Comparison of ENCODE assay signal across 1 cellular context in the genomic region with DNA sequence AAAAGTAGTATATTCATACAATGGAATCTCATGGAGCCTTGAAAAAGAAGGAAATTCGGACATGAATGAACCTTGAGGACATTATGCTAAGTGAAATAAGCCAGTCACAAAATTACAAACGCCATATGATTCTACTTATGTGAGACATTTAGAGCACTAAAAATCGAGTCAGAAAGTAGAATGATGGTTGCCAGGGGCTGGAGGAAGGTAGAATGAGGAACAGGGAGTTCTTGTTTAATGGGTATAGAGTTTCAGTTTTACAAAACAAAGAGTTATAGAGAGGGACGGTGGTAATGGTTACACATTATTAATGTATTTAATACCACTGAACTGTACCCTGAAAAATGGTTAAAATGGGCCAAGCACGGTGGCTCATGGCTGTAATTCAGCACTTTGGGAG.
TF ChIP-seq lines count a peak whose summit lies in the region.

No MANE protein-coding gene starts in this region.

TF ChIP-seq in GM12878, 131 proteins besides CTCF, POLR2A, EP300 and RAD21 (continued from another document and continues in another):
- TF ChIP-seq, protein P1, sequence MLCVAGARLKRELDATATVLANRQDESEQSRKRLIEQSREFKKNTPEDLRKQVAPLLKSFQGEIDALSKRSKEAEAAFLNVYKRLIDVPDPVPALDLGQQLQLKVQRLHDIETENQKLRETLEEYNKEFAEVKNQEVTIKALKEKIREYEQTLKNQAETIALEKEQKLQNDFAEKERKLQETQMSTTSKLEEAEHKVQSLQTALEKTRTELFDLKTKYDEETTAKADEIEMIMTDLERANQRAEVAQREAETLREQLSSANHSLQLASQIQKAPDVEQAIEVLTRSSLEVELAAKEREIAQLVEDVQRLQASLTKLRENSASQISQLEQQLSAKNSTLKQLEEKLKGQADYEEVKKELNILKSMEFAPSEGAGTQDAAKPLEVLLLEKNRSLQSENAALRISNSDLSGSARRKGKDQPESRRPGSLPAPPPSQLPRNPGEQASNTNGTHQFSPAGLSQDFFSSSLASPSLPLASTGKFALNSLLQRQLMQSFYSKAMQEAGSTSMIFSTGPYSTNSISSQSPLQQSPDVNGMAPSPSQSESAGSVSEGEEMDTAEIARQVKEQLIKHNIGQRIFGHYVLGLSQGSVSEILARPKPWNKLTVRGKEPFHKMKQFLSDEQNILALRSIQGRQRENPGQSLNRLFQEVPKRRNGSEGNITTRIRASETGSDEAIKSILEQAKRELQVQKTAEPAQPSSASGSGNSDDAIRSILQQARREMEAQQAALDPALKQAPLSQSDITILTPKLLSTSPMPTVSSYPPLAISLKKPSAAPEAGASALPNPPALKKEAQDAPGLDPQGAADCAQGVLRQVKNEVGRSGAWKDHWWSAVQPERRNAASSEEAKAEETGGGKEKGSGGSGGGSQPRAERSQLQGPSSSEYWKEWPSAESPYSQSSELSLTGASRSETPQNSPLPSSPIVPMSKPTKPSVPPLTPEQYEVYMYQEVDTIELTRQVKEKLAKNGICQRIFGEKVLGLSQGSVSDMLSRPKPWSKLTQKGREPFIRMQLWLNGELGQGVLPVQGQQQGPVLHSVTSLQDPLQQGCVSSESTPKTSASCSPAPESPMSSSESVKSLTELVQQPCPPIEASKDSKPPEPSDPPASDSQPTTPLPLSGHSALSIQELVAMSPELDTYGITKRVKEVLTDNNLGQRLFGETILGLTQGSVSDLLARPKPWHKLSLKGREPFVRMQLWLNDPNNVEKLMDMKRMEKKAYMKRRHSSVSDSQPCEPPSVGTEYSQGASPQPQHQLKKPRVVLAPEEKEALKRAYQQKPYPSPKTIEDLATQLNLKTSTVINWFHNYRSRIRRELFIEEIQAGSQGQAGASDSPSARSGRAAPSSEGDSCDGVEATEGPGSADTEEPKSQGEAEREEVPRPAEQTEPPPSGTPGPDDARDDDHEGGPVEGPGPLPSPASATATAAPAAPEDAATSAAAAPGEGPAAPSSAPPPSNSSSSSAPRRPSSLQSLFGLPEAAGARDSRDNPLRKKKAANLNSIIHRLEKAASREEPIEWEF (IDR thresholded peaks at IDR 0.05; ENCODE audit: insufficient replicate concordance, low read depth, low read length) = no peak
- no peak for TF ChIP-seq SREBF2 (IDR thresholded peaks at IDR 0.05; ENCODE audit: low read length)
- no peak for TF ChIP-seq NBN (IDR thresholded peaks at IDR 0.05)
- TF ChIP-seq HDGF (IDR thresholded peaks at IDR 0.05) = 0 out of 2 replicates have a peak, but pooled peaks have one; percentile 52
- TF ChIP-seq, protein P2, sequence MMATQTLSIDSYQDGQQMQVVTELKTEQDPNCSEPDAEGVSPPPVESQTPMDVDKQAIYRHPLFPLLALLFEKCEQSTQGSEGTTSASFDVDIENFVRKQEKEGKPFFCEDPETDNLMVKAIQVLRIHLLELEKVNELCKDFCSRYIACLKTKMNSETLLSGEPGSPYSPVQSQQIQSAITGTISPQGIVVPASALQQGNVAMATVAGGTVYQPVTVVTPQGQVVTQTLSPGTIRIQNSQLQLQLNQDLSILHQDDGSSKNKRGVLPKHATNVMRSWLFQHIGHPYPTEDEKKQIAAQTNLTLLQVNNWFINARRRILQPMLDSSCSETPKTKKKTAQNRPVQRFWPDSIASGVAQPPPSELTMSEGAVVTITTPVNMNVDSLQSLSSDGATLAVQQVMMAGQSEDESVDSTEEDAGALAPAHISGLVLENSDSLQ (IDR thresholded peaks at IDR 0.05) = no peak
- TF ChIP-seq STAT3 (IDR thresholded peaks at IDR 0.05; ENCODE audit: low read depth, low read length) = no peak
- TF ChIP-seq LARP7 (IDR thresholded peaks at IDR 0.05) = no peak
- no peak for TF ChIP-seq SMC3 (IDR thresholded peaks at IDR 0.05; ENCODE audit: borderline replicate concordance, low read length)
- TF ChIP-seq RAD51 (IDR thresholded peaks at IDR 0.05) = peak; percentile 20; the same call in 1 of the 2 replicates
- TF ChIP-seq, protein P3, sequence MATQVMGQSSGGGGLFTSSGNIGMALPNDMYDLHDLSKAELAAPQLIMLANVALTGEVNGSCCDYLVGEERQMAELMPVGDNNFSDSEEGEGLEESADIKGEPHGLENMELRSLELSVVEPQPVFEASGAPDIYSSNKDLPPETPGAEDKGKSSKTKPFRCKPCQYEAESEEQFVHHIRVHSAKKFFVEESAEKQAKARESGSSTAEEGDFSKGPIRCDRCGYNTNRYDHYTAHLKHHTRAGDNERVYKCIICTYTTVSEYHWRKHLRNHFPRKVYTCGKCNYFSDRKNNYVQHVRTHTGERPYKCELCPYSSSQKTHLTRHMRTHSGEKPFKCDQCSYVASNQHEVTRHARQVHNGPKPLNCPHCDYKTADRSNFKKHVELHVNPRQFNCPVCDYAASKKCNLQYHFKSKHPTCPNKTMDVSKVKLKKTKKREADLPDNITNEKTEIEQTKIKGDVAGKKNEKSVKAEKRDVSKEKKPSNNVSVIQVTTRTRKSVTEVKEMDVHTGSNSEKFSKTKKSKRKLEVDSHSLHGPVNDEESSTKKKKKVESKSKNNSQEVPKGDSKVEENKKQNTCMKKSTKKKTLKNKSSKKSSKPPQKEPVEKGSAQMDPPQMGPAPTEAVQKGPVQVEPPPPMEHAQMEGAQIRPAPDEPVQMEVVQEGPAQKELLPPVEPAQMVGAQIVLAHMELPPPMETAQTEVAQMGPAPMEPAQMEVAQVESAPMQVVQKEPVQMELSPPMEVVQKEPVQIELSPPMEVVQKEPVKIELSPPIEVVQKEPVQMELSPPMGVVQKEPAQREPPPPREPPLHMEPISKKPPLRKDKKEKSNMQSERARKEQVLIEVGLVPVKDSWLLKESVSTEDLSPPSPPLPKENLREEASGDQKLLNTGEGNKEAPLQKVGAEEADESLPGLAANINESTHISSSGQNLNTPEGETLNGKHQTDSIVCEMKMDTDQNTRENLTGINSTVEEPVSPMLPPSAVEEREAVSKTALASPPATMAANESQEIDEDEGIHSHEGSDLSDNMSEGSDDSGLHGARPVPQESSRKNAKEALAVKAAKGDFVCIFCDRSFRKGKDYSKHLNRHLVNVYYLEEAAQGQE (IDR thresholded peaks at IDR 0.05; ENCODE audit: low read depth, low read length) = no peak
- TF ChIP-seq, protein P4, sequence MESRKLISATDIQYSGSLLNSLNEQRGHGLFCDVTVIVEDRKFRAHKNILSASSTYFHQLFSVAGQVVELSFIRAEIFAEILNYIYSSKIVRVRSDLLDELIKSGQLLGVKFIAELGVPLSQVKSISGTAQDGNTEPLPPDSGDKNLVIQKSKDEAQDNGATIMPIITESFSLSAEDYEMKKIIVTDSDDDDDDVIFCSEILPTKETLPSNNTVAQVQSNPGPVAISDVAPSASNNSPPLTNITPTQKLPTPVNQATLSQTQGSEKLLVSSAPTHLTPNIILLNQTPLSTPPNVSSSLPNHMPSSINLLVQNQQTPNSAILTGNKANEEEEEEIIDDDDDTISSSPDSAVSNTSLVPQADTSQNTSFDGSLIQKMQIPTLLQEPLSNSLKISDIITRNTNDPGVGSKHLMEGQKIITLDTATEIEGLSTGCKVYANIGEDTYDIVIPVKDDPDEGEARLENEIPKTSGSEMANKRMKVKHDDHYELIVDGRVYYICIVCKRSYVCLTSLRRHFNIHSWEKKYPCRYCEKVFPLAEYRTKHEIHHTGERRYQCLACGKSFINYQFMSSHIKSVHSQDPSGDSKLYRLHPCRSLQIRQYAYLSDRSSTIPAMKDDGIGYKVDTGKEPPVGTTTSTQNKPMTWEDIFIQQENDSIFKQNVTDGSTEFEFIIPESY (IDR thresholded peaks at IDR 0.05) = no peak
- TF ChIP-seq EGR1 (IDR thresholded peaks at IDR 0.05; ENCODE audit: borderline replicate concordance in 1 of 2, low read depth in 2 of 2, low read length in 2 of 2) = no peak
- TF ChIP-seq IRF4 (IDR thresholded peaks at IDR 0.05; ENCODE audit: low read depth, low read length) = peak; percentile 81
- TF ChIP-seq, protein P5, sequence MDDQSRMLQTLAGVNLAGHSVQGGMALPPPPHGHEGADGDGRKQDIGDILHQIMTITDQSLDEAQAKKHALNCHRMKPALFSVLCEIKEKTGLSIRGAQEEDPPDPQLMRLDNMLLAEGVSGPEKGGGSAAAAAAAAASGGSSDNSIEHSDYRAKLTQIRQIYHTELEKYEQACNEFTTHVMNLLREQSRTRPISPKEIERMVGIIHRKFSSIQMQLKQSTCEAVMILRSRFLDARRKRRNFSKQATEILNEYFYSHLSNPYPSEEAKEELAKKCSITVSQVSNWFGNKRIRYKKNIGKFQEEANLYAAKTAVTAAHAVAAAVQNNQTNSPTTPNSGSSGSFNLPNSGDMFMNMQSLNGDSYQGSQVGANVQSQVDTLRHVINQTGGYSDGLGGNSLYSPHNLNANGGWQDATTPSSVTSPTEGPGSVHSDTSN (IDR thresholded peaks at IDR 0.05; ENCODE audit: insufficient replicate concordance, low read depth, low read length) = no peak
- peak; percentile 85; the same call in 1 of the 2 replicates for TF ChIP-seq CHD4 (IDR thresholded peaks at IDR 0.05)
- TF ChIP-seq CBFB (IDR thresholded peaks at IDR 0.05; ENCODE audit: low read depth) = no peak
- TF ChIP-seq CBX3 (IDR thresholded peaks at IDR 0.05; ENCODE audit: borderline replicate concordance, low read depth) = no peak
- peak; percentile 30 to 38; a peak in 1 of 4 replicates for TF ChIP-seq IKZF2 (IDR thresholded peaks at IDR 0.05)
- TF ChIP-seq FOXM1 (IDR thresholded peaks at IDR 0.05; ENCODE audit: low read depth, low read length) = no peak
- TF ChIP-seq, protein P6, sequence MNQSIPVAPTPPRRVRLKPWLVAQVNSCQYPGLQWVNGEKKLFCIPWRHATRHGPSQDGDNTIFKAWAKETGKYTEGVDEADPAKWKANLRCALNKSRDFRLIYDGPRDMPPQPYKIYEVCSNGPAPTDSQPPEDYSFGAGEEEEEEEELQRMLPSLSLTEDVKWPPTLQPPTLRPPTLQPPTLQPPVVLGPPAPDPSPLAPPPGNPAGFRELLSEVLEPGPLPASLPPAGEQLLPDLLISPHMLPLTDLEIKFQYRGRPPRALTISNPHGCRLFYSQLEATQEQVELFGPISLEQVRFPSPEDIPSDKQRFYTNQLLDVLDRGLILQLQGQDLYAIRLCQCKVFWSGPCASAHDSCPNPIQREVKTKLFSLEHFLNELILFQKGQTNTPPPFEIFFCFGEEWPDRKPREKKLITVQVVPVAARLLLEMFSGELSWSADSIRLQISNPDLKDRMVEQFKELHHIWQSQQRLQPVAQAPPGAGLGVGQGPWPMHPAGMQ (IDR thresholded peaks at IDR 0.05; ENCODE audit: borderline replicate concordance) = no peak
- TF ChIP-seq BRCA1 (IDR thresholded peaks at IDR 0.05; ENCODE audit: low read depth, low read length) = no peak
- TF ChIP-seq, protein P7, sequence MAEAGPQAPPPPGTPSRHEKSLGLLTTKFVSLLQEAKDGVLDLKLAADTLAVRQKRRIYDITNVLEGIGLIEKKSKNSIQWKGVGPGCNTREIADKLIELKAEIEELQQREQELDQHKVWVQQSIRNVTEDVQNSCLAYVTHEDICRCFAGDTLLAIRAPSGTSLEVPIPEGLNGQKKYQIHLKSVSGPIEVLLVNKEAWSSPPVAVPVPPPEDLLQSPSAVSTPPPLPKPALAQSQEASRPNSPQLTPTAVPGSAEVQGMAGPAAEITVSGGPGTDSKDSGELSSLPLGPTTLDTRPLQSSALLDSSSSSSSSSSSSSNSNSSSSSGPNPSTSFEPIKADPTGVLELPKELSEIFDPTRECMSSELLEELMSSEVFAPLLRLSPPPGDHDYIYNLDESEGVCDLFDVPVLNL (IDR thresholded peaks at IDR 0.05; ENCODE audit: low read depth, low read length) = no peak
- no peak for TF ChIP-seq SREBF1 (IDR thresholded peaks at IDR 0.05; ENCODE audit: low read length)
- TF ChIP-seq, protein P8, sequence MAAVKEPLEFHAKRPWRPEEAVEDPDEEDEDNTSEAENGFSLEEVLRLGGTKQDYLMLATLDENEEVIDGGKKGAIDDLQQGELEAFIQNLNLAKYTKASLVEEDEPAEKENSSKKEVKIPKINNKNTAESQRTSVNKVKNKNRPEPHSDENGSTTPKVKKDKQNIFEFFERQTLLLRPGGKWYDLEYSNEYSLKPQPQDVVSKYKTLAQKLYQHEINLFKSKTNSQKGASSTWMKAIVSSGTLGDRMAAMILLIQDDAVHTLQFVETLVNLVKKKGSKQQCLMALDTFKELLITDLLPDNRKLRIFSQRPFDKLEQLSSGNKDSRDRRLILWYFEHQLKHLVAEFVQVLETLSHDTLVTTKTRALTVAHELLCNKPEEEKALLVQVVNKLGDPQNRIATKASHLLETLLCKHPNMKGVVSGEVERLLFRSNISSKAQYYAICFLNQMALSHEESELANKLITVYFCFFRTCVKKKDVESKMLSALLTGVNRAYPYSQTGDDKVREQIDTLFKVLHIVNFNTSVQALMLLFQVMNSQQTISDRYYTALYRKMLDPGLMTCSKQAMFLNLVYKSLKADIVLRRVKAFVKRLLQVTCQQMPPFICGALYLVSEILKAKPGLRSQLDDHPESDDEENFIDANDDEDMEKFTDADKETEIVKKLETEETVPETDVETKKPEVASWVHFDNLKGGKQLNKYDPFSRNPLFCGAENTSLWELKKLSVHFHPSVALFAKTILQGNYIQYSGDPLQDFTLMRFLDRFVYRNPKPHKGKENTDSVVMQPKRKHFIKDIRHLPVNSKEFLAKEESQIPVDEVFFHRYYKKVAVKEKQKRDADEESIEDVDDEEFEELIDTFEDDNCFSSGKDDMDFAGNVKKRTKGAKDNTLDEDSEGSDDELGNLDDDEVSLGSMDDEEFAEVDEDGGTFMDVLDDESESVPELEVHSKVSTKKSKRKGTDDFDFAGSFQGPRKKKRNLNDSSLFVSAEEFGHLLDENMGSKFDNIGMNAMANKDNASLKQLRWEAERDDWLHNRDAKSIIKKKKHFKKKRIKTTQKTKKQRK (IDR thresholded peaks at IDR 0.05; ENCODE audit: low read depth, low read length) = no peak
- no peak for TF ChIP-seq MEF2A (IDR thresholded peaks at IDR 0.05; ENCODE audit: insufficient read depth, low read depth, low read length)
- TF ChIP-seq HDAC2 (IDR thresholded peaks at IDR 0.05) = no peak
- no peak for TF ChIP-seq ZNF274 (IDR thresholded peaks at IDR 0.05; ENCODE audit: insufficient read depth, insufficient read length)
- TF ChIP-seq, protein P9, sequence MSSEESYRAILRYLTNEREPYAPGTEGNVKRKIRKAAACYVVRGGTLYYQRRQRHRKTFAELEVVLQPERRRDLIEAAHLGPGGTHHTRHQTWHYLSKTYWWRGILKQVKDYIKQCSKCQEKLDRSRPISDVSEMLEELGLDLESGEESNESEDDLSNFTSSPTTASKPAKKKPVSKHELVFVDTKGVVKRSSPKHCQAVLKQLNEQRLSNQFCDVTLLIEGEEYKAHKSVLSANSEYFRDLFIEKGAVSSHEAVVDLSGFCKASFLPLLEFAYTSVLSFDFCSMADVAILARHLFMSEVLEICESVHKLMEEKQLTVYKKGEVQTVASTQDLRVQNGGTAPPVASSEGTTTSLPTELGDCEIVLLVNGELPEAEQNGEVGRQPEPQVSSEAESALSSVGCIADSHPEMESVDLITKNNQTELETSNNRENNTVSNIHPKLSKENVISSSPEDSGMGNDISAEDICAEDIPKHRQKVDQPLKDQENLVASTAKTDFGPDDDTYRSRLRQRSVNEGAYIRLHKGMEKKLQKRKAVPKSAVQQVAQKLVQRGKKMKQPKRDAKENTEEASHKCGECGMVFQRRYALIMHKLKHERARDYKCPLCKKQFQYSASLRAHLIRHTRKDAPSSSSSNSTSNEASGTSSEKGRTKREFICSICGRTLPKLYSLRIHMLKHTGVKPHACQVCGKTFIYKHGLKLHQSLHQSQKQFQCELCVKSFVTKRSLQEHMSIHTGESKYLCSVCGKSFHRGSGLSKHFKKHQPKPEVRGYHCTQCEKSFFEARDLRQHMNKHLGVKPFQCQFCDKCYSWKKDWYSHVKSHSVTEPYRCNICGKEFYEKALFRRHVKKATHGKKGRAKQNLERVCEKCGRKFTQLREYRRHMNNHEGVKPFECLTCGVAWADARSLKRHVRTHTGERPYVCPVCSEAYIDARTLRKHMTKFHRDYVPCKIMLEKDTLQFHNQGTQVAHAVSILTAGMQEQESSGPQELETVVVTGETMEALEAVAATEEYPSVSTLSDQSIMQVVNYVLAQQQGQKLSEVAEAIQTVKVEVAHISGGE (CRISPR knock-in tag; IDR thresholded peaks at IDR 0.05) = no peak
- TF ChIP-seq TAF1 (IDR thresholded peaks at IDR 0.05; ENCODE audit: borderline replicate concordance, low read depth, low read length) = no peak
